In the genomic region with DNA sequence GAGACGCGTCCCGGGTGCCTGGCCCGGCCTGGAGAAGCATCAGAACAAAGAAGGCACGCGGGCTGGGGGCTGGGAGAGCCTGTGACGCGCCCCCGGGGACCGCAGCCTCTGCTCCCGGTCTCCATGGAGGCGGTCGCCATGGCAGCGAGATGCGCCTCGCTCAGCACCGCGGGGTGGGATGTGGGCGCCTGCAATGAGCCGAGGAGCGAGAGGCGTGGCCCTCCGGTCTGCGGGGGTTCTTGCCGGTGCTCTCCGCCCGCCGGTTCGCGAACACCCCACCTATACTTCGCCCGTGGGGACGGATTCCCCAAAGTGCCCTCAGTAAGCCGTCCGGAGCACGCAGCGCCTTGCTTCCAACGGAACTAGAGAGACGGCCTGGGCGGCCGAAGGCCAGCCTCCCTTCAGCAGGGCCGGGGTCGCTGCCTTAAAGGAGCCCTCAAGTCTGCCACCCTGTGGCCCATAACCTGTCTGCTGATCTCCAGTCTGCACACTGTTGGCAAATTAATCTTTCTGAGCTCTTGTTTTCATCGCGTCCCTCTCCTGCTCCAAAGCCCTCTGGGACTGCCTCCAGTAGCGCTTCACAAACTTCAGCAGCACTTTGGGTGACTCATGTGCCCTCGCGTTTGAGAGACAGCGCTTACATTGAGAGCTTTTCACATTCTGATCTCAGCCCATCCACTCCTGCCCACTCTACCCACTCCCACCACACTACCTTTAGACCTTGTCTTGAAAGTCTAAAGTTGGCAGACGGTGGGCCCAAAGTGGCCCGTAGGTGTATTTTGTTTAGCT, we compare ENCODE assay signal across 8 cellular contexts. TPM values are rescaled to one million over a fixed set of nuclear protein-coding genes. Genes with fewer than 3 reads are reported as not detected.
A peak's percentile ranks its signal among the peaks of the same experiment; 100 is the strongest.
DNase-seq lines count a peak whose midpoint lies in the region; ATAC-seq, FAIRE-seq and TF ChIP-seq lines count a peak whose summit lies in the region.

No MANE protein-coding gene starts in this region.

- 4 to 18% methylated on average over 8 to 50 of the region's 51 CpGs for WGBS in body of pancreas, 2 donors
- 1% methylated on average over 49 to 51 of the region's 51 CpGs for WGBS in small intestine, 3 donors

- H3K9me3 ChIP-seq in body of pancreas, result no peaks in the 10 kb centered on the region
- H3K9me3 ChIP-seq in iPS-20b (ENCODE audit: insufficient read depth, low read depth, low read length), result no peaks in the 10 kb centered on the region
- no peaks in the 10 kb centered on the region for H3K9me3 ChIP-seq in small intestine (ENCODE audit: control insufficient read depth, low read depth)

- H3K27me3 ChIP-seq in body of pancreas, result no peaks in the 10 kb centered on the region
- no peaks in the 10 kb centered on the region; the same call in 1 of the 2 replicates for H3K27me3 ChIP-seq in iPS-20b (ENCODE audit: insufficient read depth, low read length)
- H3K27me3 ChIP-seq in small intestine (ENCODE audit: control insufficient read depth in 2 of 2, insufficient read depth in 2 of 2, low read length in 2 of 2), result no peaks in the 10 kb centered on the region

- TF ChIP-seq CTCF in GM12873 (IDR thresholded peaks at IDR 0.05; ENCODE audit: insufficient read depth, low read depth, low read length, missing control alignments) (peak; percentile 78), body of pancreas (IDR thresholded peaks at IDR 0.05) (peak; percentile 21 to 58 (median 50))

- FAIRE-seq in small intestine (lab: Jason Lieb, UNC), result no peak

- TF ChIP-seq POLR2A in body of pancreas (IDR thresholded peaks at IDR 0.05), result no peak

- H3K4me1 ChIP-seq in body of pancreas, result peaks cover 22% of the 10 kb centered on the region
- H3K4me1 ChIP-seq in iPS-20b (ENCODE audit: insufficient read depth, low read length), result peaks cover 4% of the 10 kb centered on the region; the same call in 1 of the 2 replicates
- H3K4me1 ChIP-seq in small intestine (ENCODE audit: control insufficient read depth in 2 of 2, insufficient read depth in 1 of 2, low read depth in 1 of 2, low read length in 1 of 2), result peaks cover 0 to 1% of the 10 kb centered on the region in 2 donors

- ATAC-seq in HG02840 (IDR thresholded peaks at IDR 0.05; ENCODE audit: low FRiP score, unreplicated experiment) (peak; percentile 38), body of pancreas (peak; percentile 47), GM18873 (IDR thresholded peaks at IDR 0.05; ENCODE audit: low FRiP score, unreplicated experiment) (no peak)

- H3K27ac ChIP-seq in body of pancreas (peak overlapping the region; percentile 75 to 84 (median 79)), iPS-20b (ENCODE audit: low read length) (peak overlapping the region; percentile 84), small intestine (ENCODE audit: low read depth in 1 of 2, low read length in 1 of 2) (peak overlapping the region; percentile 92 to 94)

- DNase-seq in NCI-H1930 (lab: John Stamatoyannopoulos, UW) (peak; percentile 80 to 86), UCSD-AML1 (lab: John Stamatoyannopoulos, UW; ENCODE audit: unreplicated experiment) (peak; percentile 80), body of pancreas (peak; percentile 64 to 74 (median 72)), small intestine (peak; percentile 59)

- H3K9ac ChIP-seq in iPS-20b (ENCODE audit: low read depth, low read length), result peak overlapping the region; percentile 88; the same call in 1 of the 2 replicates

- no peaks in the 10 kb centered on the region for H3K36me3 ChIP-seq in body of pancreas (replicated peaks in 1 of 2; ENCODE audit: insufficient read depth in 1 of 2, low read depth in 2 of 2)
- 0 out of 2 replicates have a peak, but pooled peaks cover 4% of the 10 kb centered on the region for H3K36me3 ChIP-seq in iPS-20b (ENCODE audit: insufficient read depth, low read depth, low read length)
- no peaks in the 10 kb centered on the region for H3K36me3 ChIP-seq in small intestine (ENCODE audit: control insufficient read depth in 2 of 2, insufficient read depth in 2 of 2, low read length in 2 of 2)

- intact Hi-C loops in body of pancreas (cut with DNase I), result no loop called here

- H3K4me3 ChIP-seq in body of pancreas, result peak overlapping the region; percentile 36 to 42
- H3K4me3 ChIP-seq in iPS-20b (ENCODE audit: low read length), result peak overlapping the region; percentile 94
- H3K4me3 ChIP-seq in small intestine (ENCODE audit: low read depth in 1 of 2, low read length in 2 of 2), result peak overlapping the region; percentile 59 to 60

RNA-seq across cellular contexts. Expression of a gene that starts 1.0 kb away (rescaled TPM):
- total RNA-seq in body of pancreas, result 10 to 100 TPM; 11.2 to 26.7 TPM
- 10 to 100 TPM in 2 of 3 donors, 1 to 10 TPM in 1; 5.8 to 38.4 (median 14.3) TPM for polyA plus RNA-seq in small intestine

RNA-seq across cellular contexts. Expression of a gene that starts 12.7 kb away (rescaled TPM):
- total RNA-seq in body of pancreas, result 1 to 10 TPM in 1 of 2 donors, under 1 TPM in 1; 0.66 to 1.3 TPM
- polyA plus RNA-seq in small intestine, result under 1 TPM in 1 of 3 donors, not detected in 2; 0.06 TPM

RNA-seq across cellular contexts. Expression of a gene that starts 18.0 kb away (rescaled TPM):
- total RNA-seq in body of pancreas, result 10 to 100 TPM; 57.9 to 61.0 TPM
- 10 to 100 TPM; 60.4 to 73.2 (median 60.5) TPM for polyA plus RNA-seq in small intestine

RNA-seq across cellular contexts. Expression of a gene that starts 27.6 kb away (rescaled TPM):
- 10 to 100 TPM in 1 of 2 donors, 1 to 10 TPM in 1; 8.8 to 22.7 TPM for total RNA-seq in body of pancreas
- 10 to 100 TPM; 15.7 to 53.8 (median 15.9) TPM for polyA plus RNA-seq in small intestine

RNA-seq across cellular contexts. Expression of a gene that starts 36.1 kb away (rescaled TPM):
- total RNA-seq in body of pancreas, result 1 to 10 TPM; 3.3 to 4.4 TPM
- 1 to 10 TPM in 2 of 3 donors, not detected in 1; 2.7 to 9.7 TPM for polyA plus RNA-seq in small intestine

Comparison
In these comparisons a context has a peak if more than half of its experiments do, and no peak if none do; other contexts are left out.
1. H3K4me3 ChIP-seq: peak in every context shown above with its lines; median percentile 94 in iPS-20b; 60 in small intestine; 39 in body of pancreas.